Comparison of ENCODE assay signal across 8 cellular contexts in genomic region chr17:44968225-44969143, GRCh38. TPM values are rescaled to one million over a fixed set of nuclear protein-coding genes. Genes with fewer than 3 reads are reported as not detected.
DNase-seq lines count a peak whose midpoint lies in the region; ATAC-seq and TF ChIP-seq lines count a peak whose summit lies in the region.

Gene C1QL1 (minus strand): TSS chr17:44968303. CDS start chr17:44968048, 255 bp downstream.

- peak within 1 kb of the TSS in 3 of 4 donors; percentile 6 to 36 (median 31) for H3K27ac ChIP-seq in Peyer's patch

- H3K4me3 Mint-ChIP-seq in nephron = peak within 1 kb of the TSS; percentile 85 to 93 (median 91)
- H3K4me3 Mint-ChIP-seq in stimulated activated naive B cell treated with anti-CD40 and anti-IgM and Interleukin-4, amounts not matched to agents 10 μg/mL and 1 μg/mL and 100 μg/mL, for 72 hours = peak within 1 kb of the TSS; percentile 78 to 79

- peaks cover 0 to 36% (median 13%) of the 10 kb centered on the region in 4 donors for H3K4me1 ChIP-seq in Peyer's patch

- H3K9me3 ChIP-seq in Peyer's patch = no peaks in the 10 kb centered on the region

- DNase-seq in Caki2 (ENCODE audit: low read depth) (peak; percentile 80), Peyer's patch (peak; percentile 80 to 94 (median 92)), fibroblast of pulmonary artery (ENCODE audit: low read depth) (peak; percentile 86)
- DNase-seq in activated T-helper 1 cell treated with anti-CD3 and anti-CD28 coated beads, Interleukin-2, amount 50 U/mL, for 16 hours (ENCODE audit: low read depth in 1 of 2, low spot score in 1 of 2) = peak; percentile 57 to 78
- DNase-seq in stimulated activated naive B cell treated with anti-CD40 and anti-IgM and Interleukin-4, amounts not matched to agents 10 μg/mL and 1 μg/mL and 100 μg/mL, for 72 hours = peak; percentile 74

- no peaks in the 10 kb centered on the region for H3K36me3 ChIP-seq in Peyer's patch

- no peak for TF ChIP-seq RAD21 in Ishikawa (IDR thresholded peaks at IDR 0.05; ENCODE audit: low read depth)

- no peak for TF ChIP-seq CTCF in Peyer's patch (IDR thresholded peaks at IDR 0.05)
- TF ChIP-seq CTCF in fibroblast of pulmonary artery (IDR thresholded peaks at IDR 0.05; ENCODE audit: low read length, missing control alignments) = peak; percentile 15
- peak; percentile 26 to 36 (median 26) for TF ChIP-seq CTCF in nephron (IDR thresholded peaks at IDR 0.05; ENCODE audit: unreplicated experiment in 3 of 3)

- peaks cover 17% of the 10 kb centered on the region for H3K4me1 Mint-ChIP-seq in nephron
- peaks cover 32 to 50% of the 10 kb centered on the region in 2 donors for H3K4me1 Mint-ChIP-seq in stimulated activated naive B cell treated with anti-CD40 and anti-IgM and Interleukin-4, amounts not matched to agents 10 μg/mL and 1 μg/mL and 100 μg/mL, for 72 hours

- in situ Hi-C loops in Caki2 (cut with HindIII; ENCODE audit: low pct_unique_long_range_greater_than_20kb, low sequenced_read_pairs) = no loop called here

- no peaks in the 10 kb centered on the region for H3K36me3 Mint-ChIP-seq in nephron (ENCODE audit: low read depth)
- H3K36me3 Mint-ChIP-seq in stimulated activated naive B cell treated with anti-CD40 and anti-IgM and Interleukin-4, amounts not matched to agents 10 μg/mL and 1 μg/mL and 100 μg/mL, for 72 hours = no peaks in the 10 kb centered on the region

- H3K27ac Mint-ChIP-seq in nephron = peak within 1 kb of the TSS; percentile 40 to 46 (median 43)
- no peak within 1 kb of the TSS for H3K27ac Mint-ChIP-seq in stimulated activated naive B cell treated with anti-CD40 and anti-IgM and Interleukin-4, amounts not matched to agents 10 μg/mL and 1 μg/mL and 100 μg/mL, for 72 hours

- ATAC-seq in GM21529 (IDR thresholded peaks at IDR 0.05; ENCODE audit: unreplicated experiment) = peak; percentile 81
- peak; percentile 91 to 95 for ATAC-seq in stimulated activated naive B cell treated with anti-CD40 and anti-IgM and Interleukin-4, amounts not matched to agents 10 μg/mL and 1 μg/mL and 100 μg/mL, for 72 hours (replicated peaks)

- no peaks in the 10 kb centered on the region for H3K9me3 Mint-ChIP-seq in nephron
- no peaks in the 10 kb centered on the region for H3K9me3 Mint-ChIP-seq in stimulated activated naive B cell treated with anti-CD40 and anti-IgM and Interleukin-4, amounts not matched to agents 10 μg/mL and 1 μg/mL and 100 μg/mL, for 72 hours

- TF ChIP-seq POLR2A in Peyer's patch (IDR thresholded peaks at IDR 0.05) = no peak

- H3K27me3 Mint-ChIP-seq in nephron (ENCODE audit: low read depth) = peaks cover 87% of the 10 kb centered on the region
- peaks cover 49 to 67% of the 10 kb centered on the region in 2 donors for H3K27me3 Mint-ChIP-seq in stimulated activated naive B cell treated with anti-CD40 and anti-IgM and Interleukin-4, amounts not matched to agents 10 μg/mL and 1 μg/mL and 100 μg/mL, for 72 hours

- H3K4me3 ChIP-seq in Peyer's patch = peak within 1 kb of the TSS; percentile 29 to 53 (median 46)
- H3K4me3 ChIP-seq in fibroblast of pulmonary artery (replicated peaks; ENCODE audit: low read depth, low read length) = peak within 1 kb of the TSS; percentile 58

- H3K27me3 ChIP-seq in Peyer's patch = peaks cover 0 to 32% of the 10 kb centered on the region in 2 donors

- TF ChIP-seq EP300 in Ishikawa (IDR thresholded peaks at IDR 0.05; ENCODE audit: borderline replicate concordance) = no peak

TF ChIP-seq in Ishikawa, 13 proteins besides CTCF, POLR2A, EP300 and RAD21:
- TF ChIP-seq NFIC (IDR thresholded peaks at IDR 0.05) = no peak
- TF ChIP-seq FOXM1 (IDR thresholded peaks at IDR 0.05; ENCODE audit: borderline replicate concordance, low read depth) = no peak
- TF ChIP-seq TAF1 (IDR thresholded peaks at IDR 0.05; ENCODE audit: low read depth) = no peak
- TF ChIP-seq REST (IDR thresholded peaks at IDR 0.05; ENCODE audit: low read depth) = no peak
- TF ChIP-seq ZBTB7A (IDR thresholded peaks at IDR 0.05; ENCODE audit: low read depth) = peak; percentile 84
- TF ChIP-seq TEAD4 (IDR thresholded peaks at IDR 0.05) = no peak
- no peak for TF ChIP-seq CEBPB (IDR thresholded peaks at IDR 0.05)
- TF ChIP-seq TCF12 (IDR thresholded peaks at IDR 0.05; ENCODE audit: low read depth) = no peak
- 0 out of 2 replicates have a peak, but pooled peaks have one; percentile 5 for TF ChIP-seq EGR1 (IDR thresholded peaks at IDR 0.05)
- peak; percentile 83 for TF ChIP-seq MAX (IDR thresholded peaks at IDR 0.05)
- TF ChIP-seq CREB1 (IDR thresholded peaks at IDR 0.05; ENCODE audit: low read depth) = no peak
- no peak for TF ChIP-seq USF1 (IDR thresholded peaks at IDR 0.05)
- no peak for TF ChIP-seq YY1 (IDR thresholded peaks at IDR 0.05; ENCODE audit: low read depth)

RNA-seq across cellular contexts. Expression of gene C1QL1, which starts in this region (rescaled TPM):
- 10.9 and 12.5 TPM in 2 replicates for total RNA-seq in Caki2 (2014; rRNA removed; shearing (Covaris generic); ENCODE audit: low replicate concordance)
- 1 to 10 TPM in 1 of 4 donors, under 1 TPM in 1, not detected in 2; 0.67 to 3.3 TPM for total RNA-seq in Peyer's patch

Comparison
In these comparisons a context has a peak if more than half of its experiments do, and no peak if none do; other contexts are left out.
1. Peak in every context shown above with its lines: DNase-seq, ATAC-seq, H3K4me3 ChIP-seq and H3K27ac ChIP-seq.
2. CTCF ChIP-seq: peak in fibroblast of pulmonary artery (single experiment) and nephron (3 of 3); none in Peyer's patch (0 of 6).